In the genomic region with DNA sequence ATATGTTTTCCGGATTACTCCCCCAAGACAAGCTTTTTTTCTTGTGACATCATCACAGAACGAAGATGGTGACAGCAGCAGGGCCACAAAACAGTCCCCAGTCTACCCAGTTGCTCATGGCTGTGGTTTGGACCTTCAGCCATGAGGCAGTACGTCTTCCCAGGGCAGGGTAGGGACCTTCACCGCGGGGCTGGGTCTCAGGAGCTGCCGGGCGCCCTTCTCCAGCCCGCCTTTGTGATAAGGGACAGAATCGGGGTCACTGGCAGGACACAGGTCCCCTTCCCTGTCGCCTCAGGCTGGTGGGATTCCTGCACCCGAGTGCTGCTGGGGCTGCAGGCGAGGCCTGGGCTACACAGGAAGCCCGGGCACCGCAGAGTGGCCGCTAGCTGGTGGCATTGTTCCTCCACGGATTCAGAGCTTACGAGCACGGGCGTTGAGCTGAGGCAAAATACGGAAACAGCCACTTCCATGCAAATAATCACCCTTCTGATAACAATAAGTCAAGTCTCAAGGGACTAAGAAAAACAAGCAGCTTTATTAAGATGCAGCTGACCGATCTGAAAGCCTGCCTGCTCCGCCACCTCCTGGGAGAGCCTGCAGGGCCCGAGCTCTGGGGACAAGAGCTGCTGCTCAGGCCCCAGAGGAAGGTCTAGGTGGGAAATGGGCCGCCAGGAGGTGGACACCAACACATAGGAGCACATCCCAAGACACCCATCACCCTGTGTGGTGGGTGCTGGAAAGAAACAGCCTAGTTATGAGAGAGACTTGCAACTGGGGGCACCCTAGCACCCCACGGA, we compare ENCODE assay signal across 1 cellular context.
A peak's percentile ranks its signal among the peaks of the same experiment; 100 is the strongest.
TF ChIP-seq lines count a peak whose summit lies in the region.

No MANE protein-coding gene starts in this region.

TF ChIP-seq in K562, 482 proteins besides CTCF, POLR2A, EP300 and RAD21 (continues in another document):
- TF ChIP-seq, protein P1, sequence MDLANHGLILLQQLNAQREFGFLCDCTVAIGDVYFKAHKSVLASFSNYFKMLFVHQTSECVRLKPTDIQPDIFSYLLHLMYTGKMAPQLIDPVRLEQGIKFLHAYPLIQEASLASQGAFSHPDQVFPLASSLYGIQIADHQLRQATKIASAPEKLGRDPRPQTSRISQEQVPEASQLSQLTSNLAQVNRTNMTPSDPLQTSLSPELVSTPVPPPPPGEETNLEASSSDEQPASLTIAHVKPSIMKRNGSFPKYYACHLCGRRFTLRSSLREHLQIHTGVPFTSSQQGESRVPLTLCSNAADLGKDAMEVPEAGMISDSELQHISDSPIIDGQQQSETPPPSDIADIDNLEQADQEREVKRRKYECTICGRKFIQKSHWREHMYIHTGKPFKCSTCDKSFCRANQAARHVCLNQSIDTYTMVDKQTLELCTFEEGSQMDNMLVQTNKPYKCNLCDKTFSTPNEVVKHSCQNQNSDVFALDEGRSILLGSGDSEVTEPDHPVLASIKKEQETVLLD (IDR thresholded peaks at IDR 0.05), result no peak
- TF ChIP-seq CCNT2 (IDR thresholded peaks at IDR 0.05; ENCODE audit: borderline replicate concordance, extremely low read depth, insufficient read length, low read depth, low read length), result no peak
- TF ChIP-seq, protein P2, sequence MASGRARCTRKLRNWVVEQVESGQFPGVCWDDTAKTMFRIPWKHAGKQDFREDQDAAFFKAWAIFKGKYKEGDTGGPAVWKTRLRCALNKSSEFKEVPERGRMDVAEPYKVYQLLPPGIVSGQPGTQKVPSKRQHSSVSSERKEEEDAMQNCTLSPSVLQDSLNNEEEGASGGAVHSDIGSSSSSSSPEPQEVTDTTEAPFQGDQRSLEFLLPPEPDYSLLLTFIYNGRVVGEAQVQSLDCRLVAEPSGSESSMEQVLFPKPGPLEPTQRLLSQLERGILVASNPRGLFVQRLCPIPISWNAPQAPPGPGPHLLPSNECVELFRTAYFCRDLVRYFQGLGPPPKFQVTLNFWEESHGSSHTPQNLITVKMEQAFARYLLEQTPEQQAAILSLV (tag; IDR thresholded peaks at IDR 0.05), result 0 out of 2 replicates have a peak, but pooled peaks have one; percentile 8
- TF ChIP-seq L3MBTL2 (IDR thresholded peaks at IDR 0.05), result no peak
- TF ChIP-seq SRSF9 (IDR thresholded peaks at IDR 0.05; ENCODE audit: borderline replicate concordance, low read depth, low read length), result no peak
- TF ChIP-seq POLR2G (IDR thresholded peaks at IDR 0.05; ENCODE audit: low read depth, low read length), result peak; percentile 68
- TF ChIP-seq, protein P3, sequence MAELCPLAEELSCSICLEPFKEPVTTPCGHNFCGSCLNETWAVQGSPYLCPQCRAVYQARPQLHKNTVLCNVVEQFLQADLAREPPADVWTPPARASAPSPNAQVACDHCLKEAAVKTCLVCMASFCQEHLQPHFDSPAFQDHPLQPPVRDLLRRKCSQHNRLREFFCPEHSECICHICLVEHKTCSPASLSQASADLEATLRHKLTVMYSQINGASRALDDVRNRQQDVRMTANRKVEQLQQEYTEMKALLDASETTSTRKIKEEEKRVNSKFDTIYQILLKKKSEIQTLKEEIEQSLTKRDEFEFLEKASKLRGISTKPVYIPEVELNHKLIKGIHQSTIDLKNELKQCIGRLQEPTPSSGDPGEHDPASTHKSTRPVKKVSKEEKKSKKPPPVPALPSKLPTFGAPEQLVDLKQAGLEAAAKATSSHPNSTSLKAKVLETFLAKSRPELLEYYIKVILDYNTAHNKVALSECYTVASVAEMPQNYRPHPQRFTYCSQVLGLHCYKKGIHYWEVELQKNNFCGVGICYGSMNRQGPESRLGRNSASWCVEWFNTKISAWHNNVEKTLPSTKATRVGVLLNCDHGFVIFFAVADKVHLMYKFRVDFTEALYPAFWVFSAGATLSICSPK (IDR thresholded peaks at IDR 0.05; ENCODE audit: borderline replicate concordance), result no peak
- TF ChIP-seq HNRNPLL (IDR thresholded peaks at IDR 0.05; ENCODE audit: low read depth, low read length, poor library complexity, severe bottlenecking), result peak; percentile 30
- TF ChIP-seq, protein P4, sequence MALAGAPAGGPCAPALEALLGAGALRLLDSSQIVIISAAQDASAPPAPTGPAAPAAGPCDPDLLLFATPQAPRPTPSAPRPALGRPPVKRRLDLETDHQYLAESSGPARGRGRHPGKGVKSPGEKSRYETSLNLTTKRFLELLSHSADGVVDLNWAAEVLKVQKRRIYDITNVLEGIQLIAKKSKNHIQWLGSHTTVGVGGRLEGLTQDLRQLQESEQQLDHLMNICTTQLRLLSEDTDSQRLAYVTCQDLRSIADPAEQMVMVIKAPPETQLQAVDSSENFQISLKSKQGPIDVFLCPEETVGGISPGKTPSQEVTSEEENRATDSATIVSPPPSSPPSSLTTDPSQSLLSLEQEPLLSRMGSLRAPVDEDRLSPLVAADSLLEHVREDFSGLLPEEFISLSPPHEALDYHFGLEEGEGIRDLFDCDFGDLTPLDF (CRISPR knock-in tag; IDR thresholded peaks at IDR 0.05), result 0 out of 2 replicates have a peak, but pooled peaks have one; percentile 21
- no peak for TF ChIP-seq ZC3H8 (IDR thresholded peaks at IDR 0.05)
- TF ChIP-seq ZNF146 (CRISPR knock-in tag; IDR thresholded peaks at IDR 0.05; ENCODE audit: unreplicated experiment), result no peak
- TF ChIP-seq PPARD (CRISPR knock-in tag; IDR thresholded peaks at IDR 0.05), result no peak
- TF ChIP-seq MYNN (IDR thresholded peaks at IDR 0.05), result no peak
- no peak for TF ChIP-seq MYNN (CRISPR knock-in tag; IDR thresholded peaks at IDR 0.05)
- no peak for TF ChIP-seq HMG20B (CRISPR knock-in tag; IDR thresholded peaks at IDR 0.05)
- TF ChIP-seq, protein P5, sequence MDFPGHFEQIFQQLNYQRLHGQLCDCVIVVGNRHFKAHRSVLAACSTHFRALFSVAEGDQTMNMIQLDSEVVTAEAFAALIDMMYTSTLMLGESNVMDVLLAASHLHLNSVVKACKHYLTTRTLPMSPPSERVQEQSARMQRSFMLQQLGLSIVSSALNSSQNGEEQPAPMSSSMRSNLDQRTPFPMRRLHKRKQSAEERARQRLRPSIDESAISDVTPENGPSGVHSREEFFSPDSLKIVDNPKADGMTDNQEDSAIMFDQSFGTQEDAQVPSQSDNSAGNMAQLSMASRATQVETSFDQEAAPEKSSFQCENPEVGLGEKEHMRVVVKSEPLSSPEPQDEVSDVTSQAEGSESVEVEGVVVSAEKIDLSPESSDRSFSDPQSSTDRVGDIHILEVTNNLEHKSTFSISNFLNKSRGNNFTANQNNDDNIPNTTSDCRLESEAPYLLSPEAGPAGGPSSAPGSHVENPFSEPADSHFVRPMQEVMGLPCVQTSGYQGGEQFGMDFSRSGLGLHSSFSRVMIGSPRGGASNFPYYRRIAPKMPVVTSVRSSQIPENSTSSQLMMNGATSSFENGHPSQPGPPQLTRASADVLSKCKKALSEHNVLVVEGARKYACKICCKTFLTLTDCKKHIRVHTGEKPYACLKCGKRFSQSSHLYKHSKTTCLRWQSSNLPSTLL (IDR thresholded peaks at IDR 0.05), result no peak
- no peak for TF ChIP-seq FUS (optimal IDR thresholded peaks at IDR 0.05; ENCODE audit: low read depth, low read length)
- TF ChIP-seq TBP (optimal IDR thresholded peaks at IDR 0.05; ENCODE audit: low read depth, low read length), result peak; percentile 40
- TF ChIP-seq ZC3H4 (CRISPR knock-in tag; IDR thresholded peaks at IDR 0.05; ENCODE audit: borderline replicate concordance), result no peak
- peak; percentile 43; the same call in 1 of the 2 replicates for TF ChIP-seq E2F3 (CRISPR knock-in tag; IDR thresholded peaks at IDR 0.05)
- TF ChIP-seq MYBL2 (IDR thresholded peaks at IDR 0.05; ENCODE audit: low read depth), result no peak
- no peak for TF ChIP-seq MYBL2 (CRISPR knock-in tag; IDR thresholded peaks at IDR 0.05; ENCODE audit: borderline replicate concordance)
- TF ChIP-seq MBD2 (IDR thresholded peaks at IDR 0.05; ENCODE audit: borderline replicate concordance, low read depth), result no peak
- no peak for TF ChIP-seq HDAC6 (IDR thresholded peaks at IDR 0.05; ENCODE audit: low read depth, low read length)
- TF ChIP-seq, protein P6, sequence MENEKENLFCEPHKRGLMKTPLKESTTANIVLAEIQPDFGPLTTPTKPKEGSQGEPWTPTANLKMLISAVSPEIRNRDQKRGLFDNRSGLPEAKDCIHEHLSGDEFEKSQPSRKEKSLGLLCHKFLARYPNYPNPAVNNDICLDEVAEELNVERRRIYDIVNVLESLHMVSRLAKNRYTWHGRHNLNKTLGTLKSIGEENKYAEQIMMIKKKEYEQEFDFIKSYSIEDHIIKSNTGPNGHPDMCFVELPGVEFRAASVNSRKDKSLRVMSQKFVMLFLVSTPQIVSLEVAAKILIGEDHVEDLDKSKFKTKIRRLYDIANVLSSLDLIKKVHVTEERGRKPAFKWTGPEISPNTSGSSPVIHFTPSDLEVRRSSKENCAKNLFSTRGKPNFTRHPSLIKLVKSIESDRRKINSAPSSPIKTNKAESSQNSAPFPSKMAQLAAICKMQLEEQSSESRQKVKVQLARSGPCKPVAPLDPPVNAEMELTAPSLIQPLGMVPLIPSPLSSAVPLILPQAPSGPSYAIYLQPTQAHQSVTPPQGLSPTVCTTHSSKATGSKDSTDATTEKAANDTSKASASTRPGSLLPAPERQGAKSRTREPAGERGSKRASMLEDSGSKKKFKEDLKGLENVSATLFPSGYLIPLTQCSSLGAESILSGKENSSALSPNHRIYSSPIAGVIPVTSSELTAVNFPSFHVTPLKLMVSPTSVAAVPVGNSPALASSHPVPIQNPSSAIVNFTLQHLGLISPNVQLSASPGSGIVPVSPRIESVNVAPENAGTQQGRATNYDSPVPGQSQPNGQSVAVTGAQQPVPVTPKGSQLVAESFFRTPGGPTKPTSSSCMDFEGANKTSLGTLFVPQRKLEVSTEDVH (IDR thresholded peaks at IDR 0.05; ENCODE audit: low read depth, partially characterized antibody), result no peak
- peak; percentile 72 for TF ChIP-seq JUND (IDR thresholded peaks at IDR 0.05; ENCODE audit: borderline replicate concordance, low read depth, low read length)
- peak; percentile 67; the same call in 1 of the 3 replicates for TF ChIP-seq JUND (tag; IDR thresholded peaks at IDR 0.05; ENCODE audit: borderline replicate concordance, low read depth, low read length)
- no peak for TF ChIP-seq RBM14 (IDR thresholded peaks at IDR 0.05; ENCODE audit: borderline replicate concordance, insufficient read depth, low read depth, low read length)
- 0 out of 4 replicates have a peak, but pooled peaks of 1 of the 2 experiments have one; percentile 45 for TF ChIP-seq KDM4B (IDR thresholded peaks at IDR 0.05; ENCODE audit: borderline replicate concordance in 2 of 2, low read depth in 1 of 2)
- TF ChIP-seq, protein P7, sequence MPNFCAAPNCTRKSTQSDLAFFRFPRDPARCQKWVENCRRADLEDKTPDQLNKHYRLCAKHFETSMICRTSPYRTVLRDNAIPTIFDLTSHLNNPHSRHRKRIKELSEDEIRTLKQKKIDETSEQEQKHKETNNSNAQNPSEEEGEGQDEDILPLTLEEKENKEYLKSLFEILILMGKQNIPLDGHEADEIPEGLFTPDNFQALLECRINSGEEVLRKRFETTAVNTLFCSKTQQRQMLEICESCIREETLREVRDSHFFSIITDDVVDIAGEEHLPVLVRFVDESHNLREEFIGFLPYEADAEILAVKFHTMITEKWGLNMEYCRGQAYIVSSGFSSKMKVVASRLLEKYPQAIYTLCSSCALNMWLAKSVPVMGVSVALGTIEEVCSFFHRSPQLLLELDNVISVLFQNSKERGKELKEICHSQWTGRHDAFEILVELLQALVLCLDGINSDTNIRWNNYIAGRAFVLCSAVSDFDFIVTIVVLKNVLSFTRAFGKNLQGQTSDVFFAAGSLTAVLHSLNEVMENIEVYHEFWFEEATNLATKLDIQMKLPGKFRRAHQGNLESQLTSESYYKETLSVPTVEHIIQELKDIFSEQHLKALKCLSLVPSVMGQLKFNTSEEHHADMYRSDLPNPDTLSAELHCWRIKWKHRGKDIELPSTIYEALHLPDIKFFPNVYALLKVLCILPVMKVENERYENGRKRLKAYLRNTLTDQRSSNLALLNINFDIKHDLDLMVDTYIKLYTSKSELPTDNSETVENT (CRISPR knock-in tag; IDR thresholded peaks at IDR 0.05), result peak; percentile 86
- TF ChIP-seq CEBPG (CRISPR knock-in tag; IDR thresholded peaks at IDR 0.05), result no peak
- TF ChIP-seq CEBPG (tag; conservative IDR thresholded peaks at IDR 0.05 in 1 of 2, IDR thresholded peaks at IDR 0.05 in 1 of 2), result no peak
- no peak for TF ChIP-seq ETV6 (IDR thresholded peaks at IDR 0.05; ENCODE audit: borderline replicate concordance in 1 of 2, low read depth in 2 of 2, low read length in 1 of 2)
- no peak for TF ChIP-seq ETV6 (CRISPR knock-in tag; IDR thresholded peaks at IDR 0.05; ENCODE audit: borderline replicate concordance)
- no peak for TF ChIP-seq HDAC1 (IDR thresholded peaks at IDR 0.05)
- TF ChIP-seq, protein P8, sequence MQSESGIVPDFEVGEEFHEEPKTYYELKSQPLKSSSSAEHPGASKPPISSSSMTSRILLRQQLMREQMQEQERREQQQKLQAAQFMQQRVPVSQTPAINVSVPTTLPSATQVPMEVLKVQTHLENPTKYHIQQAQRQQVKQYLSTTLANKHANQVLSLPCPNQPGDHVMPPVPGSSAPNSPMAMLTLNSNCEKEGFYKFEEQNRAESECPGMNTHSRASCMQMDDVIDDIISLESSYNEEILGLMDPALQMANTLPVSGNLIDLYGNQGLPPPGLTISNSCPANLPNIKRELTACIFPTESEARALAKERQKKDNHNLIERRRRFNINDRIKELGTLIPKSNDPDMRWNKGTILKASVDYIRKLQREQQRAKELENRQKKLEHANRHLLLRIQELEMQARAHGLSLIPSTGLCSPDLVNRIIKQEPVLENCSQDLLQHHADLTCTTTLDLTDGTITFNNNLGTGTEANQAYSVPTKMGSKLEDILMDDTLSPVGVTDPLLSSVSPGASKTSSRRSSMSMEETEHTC (IDR thresholded peaks at IDR 0.05), result no peak
- TF ChIP-seq BDP1 (IDR thresholded peaks at IDR 0.05; ENCODE audit: insufficient read depth, insufficient read length), result no peak
- TF ChIP-seq HDAC3 (IDR thresholded peaks at IDR 0.05; ENCODE audit: borderline replicate concordance, partially characterized antibody), result no peak
- TF ChIP-seq ZNF717 (CRISPR knock-in tag; IDR thresholded peaks at IDR 0.05), result no peak
- no peak; the same call in 1 of the 2 replicates for TF ChIP-seq PHF8 (IDR thresholded peaks at IDR 0.05; ENCODE audit: borderline replicate concordance, low read length)
- no peak for TF ChIP-seq MTA2 (IDR thresholded peaks at IDR 0.05; ENCODE audit: low read depth)
- TF ChIP-seq NR1H2 (CRISPR knock-in tag; IDR thresholded peaks at IDR 0.05), result no peak
- TF ChIP-seq BRD4 (IDR thresholded peaks at IDR 0.05), result 0 out of 2 replicates have a peak, but pooled peaks have one; percentile 27
- TF ChIP-seq ZBED1 (IDR thresholded peaks at IDR 0.05), result no peak
- no peak for TF ChIP-seq NR2C2 (CRISPR knock-in tag; IDR thresholded peaks at IDR 0.05)
- peak; percentile 49; the same call in 1 of the 2 replicates for TF ChIP-seq NR2C2 (tag; IDR thresholded peaks at IDR 0.05)
- peak; percentile 52; the same call in 1 of the 2 replicates for TF ChIP-seq SMAD3 (CRISPR knock-in tag; conservative IDR thresholded peaks at IDR 0.05)
- TF ChIP-seq TCFL5 (CRISPR knock-in tag; conservative IDR thresholded peaks at IDR 0.05), result no peak
- no peak for TF ChIP-seq EZH2 (IDR thresholded peaks at IDR 0.05; ENCODE audit: borderline replicate concordance, low read depth, low read length)
- TF ChIP-seq, protein P9, sequence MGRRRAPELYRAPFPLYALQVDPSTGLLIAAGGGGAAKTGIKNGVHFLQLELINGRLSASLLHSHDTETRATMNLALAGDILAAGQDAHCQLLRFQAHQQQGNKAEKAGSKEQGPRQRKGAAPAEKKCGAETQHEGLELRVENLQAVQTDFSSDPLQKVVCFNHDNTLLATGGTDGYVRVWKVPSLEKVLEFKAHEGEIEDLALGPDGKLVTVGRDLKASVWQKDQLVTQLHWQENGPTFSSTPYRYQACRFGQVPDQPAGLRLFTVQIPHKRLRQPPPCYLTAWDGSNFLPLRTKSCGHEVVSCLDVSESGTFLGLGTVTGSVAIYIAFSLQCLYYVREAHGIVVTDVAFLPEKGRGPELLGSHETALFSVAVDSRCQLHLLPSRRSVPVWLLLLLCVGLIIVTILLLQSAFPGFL (CRISPR knock-in tag; IDR thresholded peaks at IDR 0.05), result no peak
